12 cellular contexts compared by ENCODE assay signal in the genomic region with DNA sequence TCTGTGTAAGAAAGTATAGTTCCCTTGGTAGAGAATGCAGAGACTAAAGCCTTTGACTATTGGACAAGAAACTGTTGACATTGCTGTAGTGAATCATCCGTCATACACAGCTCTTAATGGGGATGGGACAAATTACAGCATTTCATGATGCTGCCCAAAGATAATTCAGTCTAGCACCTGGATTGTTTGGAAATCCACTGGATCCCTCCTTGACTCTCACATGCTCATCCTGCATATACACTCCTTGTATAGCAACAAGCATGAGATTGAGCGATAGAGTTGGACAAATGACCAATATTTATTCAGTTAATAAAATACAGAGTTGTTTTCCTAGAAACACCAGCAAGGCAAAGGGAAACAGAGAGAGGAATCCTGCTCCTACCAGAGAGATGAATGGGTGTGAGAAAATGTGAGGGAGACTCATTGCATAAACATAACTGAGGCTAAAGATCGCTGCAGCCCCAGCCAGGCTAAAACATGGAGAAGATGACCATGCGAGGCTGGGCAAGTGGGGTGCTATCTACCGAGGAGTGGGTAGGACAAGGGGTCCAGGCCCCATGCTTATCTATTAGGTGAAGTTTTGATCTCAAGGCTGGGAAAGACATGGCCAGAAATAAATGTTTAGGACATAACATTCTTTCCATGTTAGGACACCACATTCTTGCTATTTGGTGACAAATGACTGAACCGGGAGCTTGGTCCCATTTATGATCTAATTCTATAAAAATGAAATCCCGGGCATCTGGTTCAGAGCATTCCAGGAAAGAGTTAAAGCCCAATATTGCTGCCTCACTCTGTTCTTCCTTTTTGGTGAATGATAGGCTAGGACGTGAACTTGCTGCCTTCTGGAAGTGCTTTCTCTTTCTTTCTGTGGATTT.
DNase-seq lines count a peak whose midpoint lies in the region; TF ChIP-seq lines count a peak whose summit lies in the region.
"Had no signal": no experiment of that assay in that cellular context is flagged by ENCODE, and none has a peak within 500 bp of the region (broad histone marks: within the 10 kb centered on the region; RNA-seq: fewer than 3 reads in every experiment).

No MANE protein-coding gene starts in this region.

- peak overlapping the region; percentile 98 for H2AK5ac ChIP-seq in mesenchymal stem cell (ENCODE audit: low read length, severe bottlenecking)

- no peak overlapping the region for H3K14ac ChIP-seq in mesenchymal stem cell (ENCODE audit: low read length in 2 of 2)

- H3K4me1 ChIP-seq in mesenchymal stem cell (ENCODE audit: control insufficient read depth, insufficient read depth, low read depth, low read length), result peaks cover 4% of the 10 kb centered on the region
- peaks cover 22% of the 10 kb centered on the region for H3K4me1 ChIP-seq in vagina
- H3K4me1 ChIP-seq: BLaER1 had no signal

- H3K27me3 ChIP-seq in mesenchymal stem cell (ENCODE audit: control insufficient read depth in 1 of 2, insufficient read depth in 1 of 2, low read length in 2 of 2) (no peaks in the 10 kb centered on the region), vagina (no peaks in the 10 kb centered on the region)
- H3K27me3 ChIP-seq: BLaER1 had no signal

- H3K79me1 ChIP-seq in mesenchymal stem cell (replicated peaks; ENCODE audit: low read length, poor library complexity, severe bottlenecking), result no peaks in the 10 kb centered on the region

- peak overlapping the region; percentile 43 for H4K8ac ChIP-seq in mesenchymal stem cell (ENCODE audit: low read length)

- H3K4me3 ChIP-seq in choroid plexus epithelial cell (ENCODE audit: low read depth, low read length), result peak overlapping the region; percentile 44
- peak overlapping the region in 1 of 2 experiments; percentile 75 for H3K4me3 ChIP-seq in mesenchymal stem cell (ENCODE audit: insufficient read depth in 1 of 2, low read depth in 1 of 2, low read length in 2 of 2)
- H3K4me3 ChIP-seq in vagina, result peak overlapping the region; percentile 16 to 27
- H3K4me3 ChIP-seq: BLaER1 had no signal

- H3K23ac ChIP-seq in mesenchymal stem cell (ENCODE audit: low read length in 2 of 2), result no peak overlapping the region

- peak overlapping the region; percentile 99 for H3K27ac ChIP-seq in mesenchymal stem cell (ENCODE audit: low read length, poor library complexity, severe bottlenecking)
- peak overlapping the region; percentile 65 for H3K27ac ChIP-seq in vagina
- H3K27ac ChIP-seq: BLaER1 had no signal

- H3K9ac ChIP-seq in mesenchymal stem cell (ENCODE audit: low read length), result peak overlapping the region; percentile 87
- H3K9ac ChIP-seq: BLaER1 had no signal

- H4K91ac ChIP-seq in mesenchymal stem cell (ENCODE audit: low read length), result peak overlapping the region; percentile 66

- H3K18ac ChIP-seq in mesenchymal stem cell (ENCODE audit: low read depth in 1 of 2, low read length in 2 of 2), result peak overlapping the region; percentile 24 to 52

- H2BK15ac ChIP-seq in mesenchymal stem cell (ENCODE audit: low read depth, poor library complexity, severe bottlenecking), result peak overlapping the region; percentile 92

- 12% methylated on average over 6 of the region's 8 CpGs for WGBS in mesenchymal stem cell

- H3K9me3 ChIP-seq in mesenchymal stem cell (ENCODE audit: control insufficient read depth, low read length) (no peaks in the 10 kb centered on the region), vagina (no peaks in the 10 kb centered on the region)
- H3K9me3 ChIP-seq: BLaER1 had no signal

- H2AFZ ChIP-seq in mesenchymal stem cell (ENCODE audit: low read depth, low read length), result no peak overlapping the region

- intact Hi-C loops in vagina (cut with DNase I), result no loop called here

- no peak overlapping the region for H3K4me2 ChIP-seq in mesenchymal stem cell (ENCODE audit: low read length, poor library complexity, severe bottlenecking)
- H3K4me2 ChIP-seq: BLaER1 had no signal

- H3K36me3 ChIP-seq in mesenchymal stem cell (ENCODE audit: control insufficient read depth in 1 of 2, insufficient read depth in 2 of 2, low read depth in 1 of 2, low read length in 2 of 2) (no peaks in the 10 kb centered on the region), vagina (no peaks in the 10 kb centered on the region)
- H3K36me3 ChIP-seq: BLaER1 had no signal

- H2BK12ac ChIP-seq in mesenchymal stem cell (ENCODE audit: low read length in 2 of 2), result peak overlapping the region; percentile 38 to 65

- no peak for TF ChIP-seq CTCF in choroid plexus epithelial cell (conservative IDR thresholded peaks at IDR 0.05; ENCODE audit: low read depth, low read length)
- no peak for TF ChIP-seq CTCF in vagina (IDR thresholded peaks at IDR 0.05)

- H3K4ac ChIP-seq in mesenchymal stem cell (ENCODE audit: low read depth in 1 of 2, low read length in 2 of 2), result peak overlapping the region; percentile 49 to 52

- peak overlapping the region; percentile 45 for H2BK120ac ChIP-seq in mesenchymal stem cell (ENCODE audit: low read depth, low read length)

- peak overlapping the region; percentile 90 for H2BK5ac ChIP-seq in mesenchymal stem cell (ENCODE audit: low read depth, low read length, poor library complexity, severe bottlenecking)

- TF ChIP-seq POLR2A in vagina (IDR thresholded peaks at IDR 0.05), result no peak

- DNase-seq in SHP77 treated with DMSO at 0.1 percent for 48 hours (lab: John Stamatoyannopoulos, UW), result peak; percentile 30
- DNase-seq in SHP77 (lab: John Stamatoyannopoulos, UW), result no peak
- peak; percentile 73 for DNase-seq in choroid plexus epithelial cell (ENCODE audit: low read depth)
- peak; percentile 79 for DNase-seq in mesenchymal stem cell
- DNase-seq in vagina (ENCODE audit: extremely low spot score in 2 of 2), result no peak
- DNase-seq in 8988T, result no peak
- DNase-seq in NK-92 treated with Interleukin-12 subunit alpha and Interleukin-12 subunit beta, amount 100 ng/mL, for 24 hours (lab: John Stamatoyannopoulos, UW), result no peak
- no peak for DNase-seq in pons (ENCODE audit: low spot score)
- DNase-seq: activated T-cell treated with anti-CD3 and anti-CD28 coated beads, Interleukin-2, amount 50 U/mL, for 1 hour; head of caudate nucleus; NCI-H82 had no signal

Comparison
In these comparisons a context has a peak if more than half of its experiments do, and no peak if none do; other contexts are left out.
1. DNase-seq: peak in SHP77 treated with DMSO at 0.1 percent for 48 hours (single experiment), choroid plexus epithelial cell (single experiment) and mesenchymal stem cell (single experiment); none in SHP77 (0 of 2), vagina (0 of 2), 8988T (single experiment), NK-92 treated with Interleukin-12 subunit alpha and Interleukin-12 subunit beta, amount 100 ng/mL, for 24 hours (single experiment) and pons (single experiment).